In the genomic region with DNA sequence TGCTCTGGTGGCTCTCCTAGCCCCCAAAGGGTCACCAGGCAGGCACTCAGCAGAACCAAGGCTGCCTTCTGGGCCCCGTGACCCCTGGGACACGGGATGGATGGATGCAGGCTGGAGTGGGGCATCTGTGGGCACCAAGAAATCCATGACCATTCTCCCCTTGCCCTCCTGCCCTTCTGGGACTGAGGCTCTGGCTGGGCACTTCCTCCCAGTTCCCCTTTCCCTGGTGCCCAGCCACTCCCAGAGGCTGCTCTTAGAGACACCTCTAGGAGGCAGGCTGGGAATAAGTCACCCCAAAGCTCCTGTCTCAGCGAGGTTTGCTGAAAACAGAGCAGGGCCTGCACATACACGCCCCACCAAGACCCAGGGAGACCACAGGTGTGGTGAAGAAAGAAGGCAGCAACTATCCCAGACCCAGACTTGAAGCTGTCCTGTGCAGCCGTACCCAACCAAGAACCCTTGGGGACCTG, we compare ENCODE assay signal across 7 cellular contexts. TPM values are rescaled to one million over a fixed set of nuclear protein-coding genes. Genes with fewer than 3 reads are reported as not detected.
DNase-seq lines count a peak whose midpoint lies in the region; ATAC-seq, FAIRE-seq and TF ChIP-seq lines count a peak whose summit lies in the region.

No MANE protein-coding gene starts in this region.

- no peaks in the 10 kb centered on the region for H3K9me1 ChIP-seq in keratinocyte (ENCODE audit: control insufficient read depth, extremely low read depth, insufficient read depth, low read length)

- TF ChIP-seq POLR2A in GM12891 (IDR thresholded peaks at IDR 0.05; ENCODE audit: low read depth, low read length) (no peak), suprapubic skin (IDR thresholded peaks at IDR 0.05) (no peak)

- peak overlapping the region; percentile 99 for H3K4me2 ChIP-seq in keratinocyte (ENCODE audit: control insufficient read depth, extremely low read depth, insufficient read depth, low read depth, low read length)

- peak overlapping the region; percentile 92 for H3K9ac ChIP-seq in keratinocyte (ENCODE audit: control insufficient read depth, extremely low read depth, insufficient read depth, low read length)

- H4K20me1 ChIP-seq in keratinocyte (ENCODE audit: control insufficient read depth, extremely low read depth, insufficient read depth, low read length), result no peaks in the 10 kb centered on the region

- TF ChIP-seq EP300 in suprapubic skin (IDR thresholded peaks at IDR 0.05), result no peak

- TF ChIP-seq CTCF in keratinocyte (optimal IDR thresholded peaks at IDR 0.05 in 1 of 3, IDR thresholded peaks at IDR 0.05 in 1 of 3, conservative IDR thresholded peaks at IDR 0.05 in 1 of 3; ENCODE audit: extremely low read depth in 1 of 3, insufficient read depth in 2 of 3, low read length in 3 of 3) (peak in 2 of 3 experiments; percentile 49 to 62), suprapubic skin (IDR thresholded peaks at IDR 0.05) (no peak)

- H3K9me3 ChIP-seq in keratinocyte (ENCODE audit: control insufficient read depth, low read depth, low read length) (no peaks in the 10 kb centered on the region), suprapubic skin (no peaks in the 10 kb centered on the region)

- peak; percentile 24 for ATAC-seq in HG03378 (IDR thresholded peaks at IDR 0.05; ENCODE audit: unreplicated experiment)

- peak overlapping the region; percentile 98 for H3K27ac ChIP-seq in keratinocyte (ENCODE audit: control insufficient read depth, insufficient read depth, low read length)
- H3K27ac ChIP-seq in suprapubic skin, result peak overlapping the region; percentile 94

- dilution Hi-C loops in keratinocyte (cut with MboI; ENCODE audit: extremely low pct_ligation_motif_present, low sequenced_read_pairs), result no loop called here

- peak overlapping the region; percentile 48 to 81 (median 73) for H3K4me3 ChIP-seq in keratinocyte (ENCODE audit: control insufficient read depth in 2 of 3, extremely low read depth in 1 of 3, insufficient read depth in 2 of 3, low read depth in 1 of 3, low read length in 3 of 3)
- H3K4me3 ChIP-seq in suprapubic skin, result peak overlapping the region; percentile 53

- 25% methylated on average over 4 of the region's 5 CpGs for WGBS in suprapubic skin

- H3K4me1 ChIP-seq in keratinocyte (ENCODE audit: control insufficient read depth, extremely low read depth, insufficient read depth, low read length), result peaks cover 29% of the 10 kb centered on the region
- H3K4me1 ChIP-seq in suprapubic skin, result peaks cover 46% of the 10 kb centered on the region

- peaks cover 13 to 14% of the 10 kb centered on the region in 2 experiments for H3K36me3 ChIP-seq in keratinocyte (ENCODE audit: control insufficient read depth in 2 of 2, extremely low read depth in 1 of 2, insufficient read depth in 2 of 2, low read length in 2 of 2)
- peaks cover 23% of the 10 kb centered on the region for H3K36me3 ChIP-seq in suprapubic skin

- FAIRE-seq in GM12891 (lab: Jason Lieb, UNC) (peak; percentile 33), keratinocyte (lab: Jason Lieb, UNC) (no peak)

- DNase-seq in GM12891 (ENCODE audit: insufficient read length, low spot score), result no peak
- DNase-seq in amniotic epithelial cell (ENCODE audit: low read depth), result peak; percentile 30
- peak; percentile 71 for DNase-seq in keratinocyte (ENCODE audit: low read depth, low spot score)
- no peak for DNase-seq in suprapubic skin (ENCODE audit: low spot score in 2 of 2)
- no peak for DNase-seq in GM19238 (ENCODE audit: insufficient read length, low spot score)
- DNase-seq in NCI-H2081 treated with DMSO at 0.1 percent for 48 hours (lab: John Stamatoyannopoulos, UW), result no peak

- H2AFZ ChIP-seq in keratinocyte (ENCODE audit: control insufficient read depth, low read length), result peak overlapping the region; percentile 94

- H3K27me3 ChIP-seq in keratinocyte (ENCODE audit: control insufficient read depth, extremely low read depth, insufficient read depth, low read length) (no peaks in the 10 kb centered on the region), suprapubic skin (no peaks in the 10 kb centered on the region)

- peaks cover 1% of the 10 kb centered on the region for H3K79me2 ChIP-seq in keratinocyte (ENCODE audit: control insufficient read depth, insufficient read depth, low read length)

TF ChIP-seq in GM12891, 5 proteins besides CTCF, POLR2A, EP300 and RAD21:
- TF ChIP-seq TAF1 (IDR thresholded peaks at IDR 0.05; ENCODE audit: low read depth, low read length) (no peak), SPI1 (IDR thresholded peaks at IDR 0.05; ENCODE audit: low read depth, low read length) (peak; percentile 74), POLR2AphosphoS5 (IDR thresholded peaks at IDR 0.05; ENCODE audit: low read depth, low read length) (no peak), PAX5 (IDR thresholded peaks at IDR 0.05; ENCODE audit: insufficient read depth, low read length, severe bottlenecking) (no peak)

RNA-seq across cellular contexts. Expression of gene STING1, which starts 0.9 kb away (rescaled TPM):
- 13.1 TPM for polyA plus RNA-seq in GM12891 (2012; ENCODE audit: low read depth, missing spikeins)
- 25.2 to 38.1 TPM (median 26.0 TPM) in 3 replicates for polyA plus RNA-seq in keratinocyte
- polyA plus RNA-seq in keratinocyte (2011; ENCODE audit: low read depth), result 1.3 TPM
- polyA plus RNA-seq in keratinocyte (2011; cell fraction: cytosol; rRNA removed), result 14.7 and 21.3 TPM in 2 replicates
- polyA plus RNA-seq in keratinocyte (2011; cell fraction: nucleus; rRNA removed), result 66.0 and 88.6 TPM in 2 replicates
- polyA plus RNA-seq in keratinocyte (2012; ENCODE audit: low replicate concordance), result 4.2 and 32.6 TPM in 2 replicates
- polyA minus RNA-seq in keratinocyte, result 24.6 to 40.7 TPM (median 27.0 TPM) in 3 replicates
- polyA minus RNA-seq in keratinocyte (2011; cell fraction: cytosol; rRNA and poly(A)+ RNA removed), result 54.5 TPM
- polyA minus RNA-seq in keratinocyte (2011; cell fraction: nucleus; rRNA and poly(A)+ RNA removed), result 46.5 and 55.6 TPM in 2 replicates
- total RNA-seq in suprapubic skin, result 10 to 100 TPM; 11.3 to 20.3 (median 14.8) TPM

RNA-seq across cellular contexts. Expression of gene SMIM33, which starts 10.8 kb away (rescaled TPM):
- polyA plus RNA-seq in GM12891 (2012; ENCODE audit: low read depth, missing spikeins), result not detected
- not detected in 3 replicates for polyA plus RNA-seq in keratinocyte
- not detected for polyA plus RNA-seq in keratinocyte (2011; ENCODE audit: low read depth)
- polyA plus RNA-seq in keratinocyte (2011; cell fraction: cytosol; rRNA removed), result not detected in 2 replicates
- polyA plus RNA-seq in keratinocyte (2011; cell fraction: nucleus; rRNA removed), result not detected in 2 replicates
- polyA plus RNA-seq in keratinocyte (2012; ENCODE audit: low replicate concordance), result not detected in 2 replicates
- not detected in 3 replicates for polyA minus RNA-seq in keratinocyte
- not detected for polyA minus RNA-seq in keratinocyte (2011; cell fraction: cytosol; rRNA and poly(A)+ RNA removed)
- polyA minus RNA-seq in keratinocyte (2011; cell fraction: nucleus; rRNA and poly(A)+ RNA removed), result not detected in 2 replicates
- not detected for total RNA-seq in suprapubic skin

RNA-seq across cellular contexts. Expression of gene ECSCR, which starts 19.1 kb away (rescaled TPM):
- not detected for polyA plus RNA-seq in GM12891 (2012; ENCODE audit: low read depth, missing spikeins)
- polyA plus RNA-seq in keratinocyte, result not detected in 3 replicates
- not detected for polyA plus RNA-seq in keratinocyte (2011; ENCODE audit: low read depth)
- not detected in 2 replicates for polyA plus RNA-seq in keratinocyte (2011; cell fraction: cytosol; rRNA removed)
- polyA plus RNA-seq in keratinocyte (2011; cell fraction: nucleus; rRNA removed), result 0.15 TPM in 1 of 2 replicates, not detected in the other
- not detected in 2 replicates for polyA plus RNA-seq in keratinocyte (2012; ENCODE audit: low replicate concordance)
- polyA minus RNA-seq in keratinocyte, result not detected in 3 replicates
- not detected for polyA minus RNA-seq in keratinocyte (2011; cell fraction: cytosol; rRNA and poly(A)+ RNA removed)
- not detected in 2 replicates for polyA minus RNA-seq in keratinocyte (2011; cell fraction: nucleus; rRNA and poly(A)+ RNA removed)
- 10 to 100 TPM in 2 of 4 donors, 1 to 10 TPM in 2; 4.2 to 16.6 (median 9.4) TPM for total RNA-seq in suprapubic skin

RNA-seq across cellular contexts. Expression of gene DNAJC18, which starts 42.3 kb away (rescaled TPM):
- polyA plus RNA-seq in GM12891 (2012; ENCODE audit: low read depth, missing spikeins), result 9.3 TPM
- 3.0 to 6.6 TPM (median 3.6 TPM) in 3 replicates for polyA plus RNA-seq in keratinocyte
- polyA plus RNA-seq in keratinocyte (2011; ENCODE audit: low read depth), result 1.7 TPM
- 2.0 and 3.6 TPM in 2 replicates for polyA plus RNA-seq in keratinocyte (2011; cell fraction: cytosol; rRNA removed)
- polyA plus RNA-seq in keratinocyte (2011; cell fraction: nucleus; rRNA removed), result 4.3 TPM in 2 replicates
- polyA plus RNA-seq in keratinocyte (2012; ENCODE audit: low replicate concordance), result 0.79 and 4.7 TPM in 2 replicates
- polyA minus RNA-seq in keratinocyte, result 1.1 to 2.7 TPM (median 2.7 TPM) in 3 replicates
- polyA minus RNA-seq in keratinocyte (2011; cell fraction: cytosol; rRNA and poly(A)+ RNA removed), result 4.6 TPM
- polyA minus RNA-seq in keratinocyte (2011; cell fraction: nucleus; rRNA and poly(A)+ RNA removed), result 1.1 and 3.7 TPM in 2 replicates
- total RNA-seq in suprapubic skin, result 1 to 10 TPM; 2.2 to 7.2 (median 2.9) TPM

Comparison
In these comparisons a context has a peak if more than half of its experiments do, and no peak if none do; other contexts are left out.
1. DNase-seq: peak in amniotic epithelial cell (single experiment) and keratinocyte (single experiment); none in GM12891 (single experiment), suprapubic skin (0 of 2), GM19238 (single experiment) and NCI-H2081 treated with DMSO at 0.1 percent for 48 hours (single experiment).
2. CTCF ChIP-seq: peak in keratinocyte (2 of 3); none in suprapubic skin (0 of 2).